In genomic region chr9:21443849-21444625, GRCh38 we compare ENCODE assay signal across 8 cellular contexts. TPM values are rescaled to one million over a fixed set of nuclear protein-coding genes. Genes with fewer than 3 reads are reported as not detected.
DNase-seq lines count a peak whose midpoint lies in the region; ATAC-seq lines count a peak whose summit lies in the region.

No MANE protein-coding gene starts in this region.

- H3K9me3 Mint-ChIP-seq in naive thymus-derived CD8-positive, alpha-beta T cell, result no peaks in the 10 kb centered on the region

- peak; percentile 38 to 58 for ATAC-seq in activated CD4-positive, CD25-positive, alpha-beta regulatory T cell treated with anti-CD3 and anti-CD28 coated beads, Interleukin-2, amount 50 U/mL, for 24 hours
- ATAC-seq in HG02588 (IDR thresholded peaks at IDR 0.05; ENCODE audit: unreplicated experiment), result peak; percentile 95
- peak; percentile 94 to 95 for ATAC-seq in naive thymus-derived CD8-positive, alpha-beta T cell

- H3K36me3 Mint-ChIP-seq in naive thymus-derived CD8-positive, alpha-beta T cell, result no peaks in the 10 kb centered on the region

- H3K4me1 Mint-ChIP-seq in naive thymus-derived CD8-positive, alpha-beta T cell, result peaks cover 5 to 19% (median 14%) of the 10 kb centered on the region in 4 donors

- peaks cover 0 to 4% (median 0%) of the 10 kb centered on the region in 5 donors for H3K27me3 Mint-ChIP-seq in naive thymus-derived CD8-positive, alpha-beta T cell

- H3K27ac Mint-ChIP-seq in naive thymus-derived CD8-positive, alpha-beta T cell, result peak overlapping the region in 9 of 10 donors; percentile 70 to 88 (median 79)

- POLR2A ChIA-PET in naive thymus-derived CD8-positive, alpha-beta T cell (lab: Charles Lee), result no interaction called here

- no peak for DNase-seq in activated CD4-positive, CD25-positive, alpha-beta regulatory T cell (lab: John Stamatoyannopoulos, UW)
- DNase-seq in KG1 (lab: John Stamatoyannopoulos, UW), result peak; percentile 63
- DNase-seq in naive thymus-derived CD8-positive, alpha-beta T cell, result peak in 9 of 10 donors; percentile 11 to 77 (median 47)
- DNase-seq in retina, result no peak
- no peak for DNase-seq in EL
- DNase-seq in NCI-H1694 (lab: John Stamatoyannopoulos, UW), result no peak

- peak overlapping the region; percentile 6 to 70 (median 59) for H3K4me3 Mint-ChIP-seq in naive thymus-derived CD8-positive, alpha-beta T cell

RNA-seq across cellular contexts. Expression of gene IFNA1, which starts 3.8 kb away (rescaled TPM):
- total RNA-seq in naive thymus-derived CD8-positive, alpha-beta T cell, result not detected
- not detected for polyA plus RNA-seq in naive thymus-derived CD8-positive, alpha-beta T cell

RNA-seq across cellular contexts. Expression of gene IFNA8, which starts 35.1 kb away (rescaled TPM):
- total RNA-seq in naive thymus-derived CD8-positive, alpha-beta T cell, result not detected
- not detected for polyA plus RNA-seq in naive thymus-derived CD8-positive, alpha-beta T cell

RNA-seq across cellular contexts. Expression of gene IFNE, which starts 38.1 kb away (rescaled TPM):
- total RNA-seq in naive thymus-derived CD8-positive, alpha-beta T cell, result under 1 TPM; 0.23 to 0.44 TPM
- polyA plus RNA-seq in naive thymus-derived CD8-positive, alpha-beta T cell, result not detected

RNA-seq across cellular contexts. Expression of gene IFNA2, which starts 58.8 kb away (rescaled TPM):
- total RNA-seq in naive thymus-derived CD8-positive, alpha-beta T cell, result not detected
- polyA plus RNA-seq in naive thymus-derived CD8-positive, alpha-beta T cell, result not detected

Comparison
In these comparisons a context has a peak if more than half of its experiments do, and no peak if none do; other contexts are left out.
1. DNase-seq: peak in KG1 (single experiment) and naive thymus-derived CD8-positive, alpha-beta T cell (9 of 10); none in activated CD4-positive, CD25-positive, alpha-beta regulatory T cell (0 of 4), retina (single experiment), EL (single experiment) and NCI-H1694 (single experiment).
2. Peak in every context shown above with its lines, with median percentiles within 50 percentile points of each other: ATAC-seq.